Comparison of ENCODE assay signal across 17 cellular contexts in the genomic region with DNA sequence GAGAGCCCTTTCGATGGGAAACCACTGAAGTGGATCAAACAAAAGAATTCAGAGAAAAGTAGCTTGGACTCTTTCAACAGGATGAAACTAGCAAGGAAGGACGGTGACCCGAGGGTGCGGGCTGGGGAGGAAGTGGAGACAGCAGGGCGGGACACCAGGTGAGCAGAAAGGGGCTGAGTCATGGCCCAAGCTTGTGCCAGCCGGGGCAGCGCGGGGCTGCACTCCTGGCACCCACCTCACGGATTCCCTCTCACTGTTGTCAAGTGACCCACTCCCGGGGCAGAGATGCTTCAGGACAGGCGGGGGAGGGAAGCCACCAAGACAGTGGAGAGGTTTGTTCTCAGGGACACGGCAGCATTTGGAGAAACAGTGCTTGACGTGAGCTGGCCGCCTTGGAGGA. TPM values are rescaled to one million over a fixed set of nuclear protein-coding genes. Genes with fewer than 3 reads are reported as not detected.
A peak's percentile ranks its signal among the peaks of the same experiment; 100 is the strongest.
DNase-seq lines count a peak whose midpoint lies in the region; ATAC-seq, FAIRE-seq and TF ChIP-seq lines count a peak whose summit lies in the region.
"Had no signal": no experiment of that assay in that cellular context is flagged by ENCODE, and none has a peak within 500 bp of the region (broad histone marks: within the 10 kb centered on the region; RNA-seq: fewer than 3 reads in every experiment).

No MANE protein-coding gene starts in this region.

- no peak for DNase-seq in activated naive CD4-positive, alpha-beta T cell treated with anti-CD3 and anti-CD28 coated beads, Interleukin-2, amount 10 ng/mL, durations not matched to agents 7 days and 5 days
- DNase-seq in activated naive CD4-positive, alpha-beta T cell treated with Interleukin-2 at 50 U/mL for 16 hours, result no peak
- peak; percentile 63 for DNase-seq in MCF 10A (ENCODE audit: unreplicated experiment)
- DNase-seq in left colon, result peak; percentile 49 to 71
- peak; percentile 72 for DNase-seq in urothelium cell line (ENCODE audit: low spot score)
- no peak for DNase-seq in tibial nerve (ENCODE audit: low spot score in 2 of 2)
- DNase-seq in NCI-H2171 (lab: John Stamatoyannopoulos, UW), result no peak
- DNase-seq: activated CD4-positive, alpha-beta T cell treated with anti-CD3 and anti-CD28 coated beads, Interleukin-2, amount 10 ng/mL, durations not matched to agents 24 days and 14 days; body of pancreas; COR-L47; effector memory CD8-positive, alpha-beta T cell; left cardiac atrium; MV-4-11; NCI-H2227 treated with DMSO at 0.1 percent for 48 hours had no signal

- CTCF ChIA-PET in activated naive CD4-positive, alpha-beta T cell treated with anti-CD3 and anti-CD28 coated beads, Interleukin-2, amount 10 ng/mL, durations not matched to agents 7 days and 5 days (lab: Charles Lee), result interaction anchor here (1.8 kb wide), 1 partner anchor 334 kb away, joined by 3 read pairs; no protein-coding TSS in a partner anchor
- CTCF ChIA-PET in MCF 10A (lab: Yijun Ruan, JAX), result interaction anchor here (0.6 to 5.0 kb wide), 10 partner anchors 12 to 1087 kb away, joined by 3 to 35 read pairs (median 3); partner anchors contain the start of gene CCDC42

- ATAC-seq in left colon, result peak; percentile 82
- ATAC-seq in GM21381 (IDR thresholded peaks at IDR 0.05; ENCODE audit: unreplicated experiment), result no peak
- ATAC-seq: activated T-helper 17 cell treated with anti-CD3 and anti-CD28 coated beads, Interleukin-2, amount 50 U/mL, for 72 hours; body of pancreas; effector memory CD8-positive, alpha-beta T cell; left cardiac atrium had no signal

- POLR2A ChIA-PET in MCF 10A (lab: Yijun Ruan, JAX), result interaction anchor here (0.5 to 2.4 kb wide), 10 partner anchors 15 to 253 kb away, joined by 3 to 14 read pairs (median 4); partner anchors contain the start of gene NDEL1

- no TSS peak for BruUV-seq in MCF 10A (replicated peaks; lab: Mats Ljungman, UMichigan)

- no peak for TF ChIP-seq CTCF in MCF 10A (IDR thresholded peaks at IDR 0.05; ENCODE audit: unreplicated experiment)
- no peak for TF ChIP-seq CTCF in tibial nerve (IDR thresholded peaks at IDR 0.05)

- TF ChIP-seq POLR2A in tibial nerve (IDR thresholded peaks at IDR 0.05), result no peak

- H3K9me3 Mint-ChIP-seq in activated naive CD4-positive, alpha-beta T cell treated with anti-CD3 and anti-CD28 coated beads, Interleukin-2, amount 10 ng/mL, durations not matched to agents 7 days and 5 days, result no peaks in the 10 kb centered on the region
- no peaks in the 10 kb centered on the region for H3K9me3 Mint-ChIP-seq in MCF 10A (ENCODE audit: unreplicated experiment)
- H3K9me3 Mint-ChIP-seq: activated CD4-positive, alpha-beta T cell treated with anti-CD3 and anti-CD28 coated beads, Interleukin-2, amount 10 ng/mL, durations not matched to agents 24 days and 14 days; activated T-helper 17 cell treated with anti-CD3 and anti-CD28 coated beads, Interleukin-2, amount 50 U/mL, for 72 hours; effector memory CD8-positive, alpha-beta T cell; T-helper 1 cell treated with Interleukin-12 subunit alpha and Interleukin-12 subunit beta and Interleukin-4 antibody, amounts not matched to agents 30 μg/mL and 1 μg/mL, for 36 hours had no signal

- peaks cover 17% of the 10 kb centered on the region for H3K4me1 Mint-ChIP-seq in activated naive CD4-positive, alpha-beta T cell treated with anti-CD3 and anti-CD28 coated beads, Interleukin-2, amount 10 ng/mL, durations not matched to agents 7 days and 5 days
- H3K4me1 Mint-ChIP-seq in MCF 10A (ENCODE audit: insufficient read depth, unreplicated experiment), result peaks cover 14% of the 10 kb centered on the region

- no peak overlapping the region for H3K4me3 ChIP-seq in tibial nerve
- H3K4me3 ChIP-seq: body of pancreas had no signal

- H3K27ac ChIP-seq in tibial nerve, result no peak overlapping the region
- H3K27ac ChIP-seq: body of pancreas had no signal

- FAIRE-seq in urothelium cell line (lab: Jason Lieb, UNC), result no peak

- H3K4me3 Mint-ChIP-seq in activated naive CD4-positive, alpha-beta T cell treated with anti-CD3 and anti-CD28 coated beads, Interleukin-2, amount 10 ng/mL, durations not matched to agents 7 days and 5 days, result no peak overlapping the region
- peak overlapping the region; percentile 44 for H3K4me3 Mint-ChIP-seq in MCF 10A (ENCODE audit: unreplicated experiment)
- H3K4me3 Mint-ChIP-seq: activated CD4-positive, alpha-beta T cell treated with anti-CD3 and anti-CD28 coated beads, Interleukin-2, amount 10 ng/mL, durations not matched to agents 24 days and 14 days; activated T-helper 17 cell treated with anti-CD3 and anti-CD28 coated beads, Interleukin-2, amount 50 U/mL, for 72 hours; effector memory CD8-positive, alpha-beta T cell; T-helper 1 cell treated with Interleukin-12 subunit alpha and Interleukin-12 subunit beta and Interleukin-4 antibody, amounts not matched to agents 30 μg/mL and 1 μg/mL, for 36 hours had no signal

- H3K36me3 Mint-ChIP-seq in activated naive CD4-positive, alpha-beta T cell treated with anti-CD3 and anti-CD28 coated beads, Interleukin-2, amount 10 ng/mL, durations not matched to agents 7 days and 5 days, result no peaks in the 10 kb centered on the region
- no peaks in the 10 kb centered on the region for H3K36me3 Mint-ChIP-seq in MCF 10A (ENCODE audit: insufficient read depth, unreplicated experiment)

- H3K9me3 ChIP-seq in tibial nerve, result no peaks in the 10 kb centered on the region
- H3K9me3 ChIP-seq: body of pancreas had no signal

- H3K27me3 Mint-ChIP-seq in activated naive CD4-positive, alpha-beta T cell treated with anti-CD3 and anti-CD28 coated beads, Interleukin-2, amount 10 ng/mL, durations not matched to agents 7 days and 5 days, result peaks cover 42% of the 10 kb centered on the region
- H3K27me3 Mint-ChIP-seq in MCF 10A (ENCODE audit: insufficient read depth, unreplicated experiment), result no peaks in the 10 kb centered on the region

- H3K36me3 ChIP-seq in tibial nerve, result no peaks in the 10 kb centered on the region

- intact Hi-C loops in MCF 10A (cut with micrococcal nuclease) (no loop called here), left colon (cut with DNase I, micrococcal nuclease) (no loop called here)

- WGBS in tibial nerve, 2 donors, result 52 to 59% methylated on average over 14 of the region's 14 CpGs

- no peaks in the 10 kb centered on the region for H3K27me3 ChIP-seq in tibial nerve
- H3K27me3 ChIP-seq: body of pancreas had no signal

- no peak for TF ChIP-seq EP300 in tibial nerve (IDR thresholded peaks at IDR 0.05)

- peaks cover 0 to 10% (median 0%) of the 10 kb centered on the region in 4 donors for H3K4me1 ChIP-seq in tibial nerve

- peak overlapping the region; percentile 2 for H3K27ac Mint-ChIP-seq in activated naive CD4-positive, alpha-beta T cell treated with anti-CD3 and anti-CD28 coated beads, Interleukin-2, amount 10 ng/mL, durations not matched to agents 7 days and 5 days
- peak overlapping the region; percentile 77 for H3K27ac Mint-ChIP-seq in MCF 10A (ENCODE audit: low read depth, unreplicated experiment)
- H3K27ac Mint-ChIP-seq: activated CD4-positive, alpha-beta T cell treated with anti-CD3 and anti-CD28 coated beads, Interleukin-2, amount 10 ng/mL, durations not matched to agents 24 days and 14 days; activated T-helper 17 cell treated with anti-CD3 and anti-CD28 coated beads, Interleukin-2, amount 50 U/mL, for 72 hours; T-helper 1 cell treated with Interleukin-12 subunit alpha and Interleukin-12 subunit beta and Interleukin-4 antibody, amounts not matched to agents 30 μg/mL and 1 μg/mL, for 36 hours had no signal

RNA-seq across cellular contexts. Expression of gene RNF222, which starts 10.7 kb away (rescaled TPM):
- total RNA-seq in MCF 10A (2022), result not detected in 2 replicates
- total RNA-seq in left colon, result not detected
- under 1 TPM in 1 of 4 donors, not detected in 3; 0.59 TPM for total RNA-seq in tibial nerve
- total RNA-seq: activated CD4-positive, alpha-beta T cell treated with anti-CD3 and anti-CD28 coated beads, Interleukin-2, amount 10 ng/mL, durations not matched to agents 24 days and 14 days; body of pancreas; left cardiac atrium had no signal

RNA-seq across cellular contexts. Expression of gene RPL26, which starts 25.4 kb away (rescaled TPM):
- total RNA-seq in MCF 10A (2022) (3,179 and 3,524 TPM in 2 replicates), left colon (1,000 to 10,000 TPM; 1,187 to 1,236 TPM), tibial nerve (1,000 to 10,000 TPM; 2,635 to 3,277 (median 2,694) TPM)

RNA-seq across cellular contexts. Expression of gene NDEL1, which starts 27.3 kb away (rescaled TPM):
- 95.3 and 112 TPM in 2 replicates for total RNA-seq in MCF 10A (2022)
- 10 to 100 TPM; 52.0 to 65.4 TPM for total RNA-seq in left colon
- total RNA-seq in tibial nerve, result 100 to 1,000 TPM in 1 of 4 donors, 10 to 100 TPM in 3; 63.6 to 102 (median 84.1) TPM

Comparison
In these comparisons a context has a peak if more than half of its experiments do, and no peak if none do; other contexts are left out.
1. DNase-seq: peak in MCF 10A (single experiment), left colon (2 of 2) and urothelium cell line (single experiment); none in activated naive CD4-positive, alpha-beta T cell treated with anti-CD3 and anti-CD28 coated beads, Interleukin-2, amount 10 ng/mL, durations not matched to agents 7 days and 5 days (single experiment), activated naive CD4-positive, alpha-beta T cell treated with Interleukin-2 at 50 U/mL for 16 hours (single experiment), tibial nerve (0 of 2) and NCI-H2171 (single experiment).